In genomic region chr14:52455291-52456088, GRCh38 we compare ENCODE assay signal across 17 cellular contexts.
A peak's percentile ranks its signal among the peaks of the same experiment; 100 is the strongest.
DNase-seq lines count a peak whose midpoint lies in the region; FAIRE-seq and TF ChIP-seq lines count a peak whose summit lies in the region.
"Had no signal": no experiment of that assay in that cellular context is flagged by ENCODE, and none has a peak within 500 bp of the region (broad histone marks: within the 10 kb centered on the region; RNA-seq: fewer than 3 reads in every experiment).

No MANE protein-coding gene starts in this region.

- no peak overlapping the region for H3K27ac Mint-ChIP-seq in CD8-positive, alpha-beta memory T cell
- H3K27ac Mint-ChIP-seq: memory B cell had no signal

- H3K27ac ChIP-seq in CD8-positive, alpha-beta memory T cell (ENCODE audit: low read depth, low read length), result no peak overlapping the region
- H3K27ac ChIP-seq in vagina, result no peak overlapping the region
- H3K27ac ChIP-seq: adrenal gland, BLaER1, parathyroid adenoma had no signal

- peaks cover 1 to 6% (median 5%) of the 10 kb centered on the region in 3 donors for H3K4me1 Mint-ChIP-seq in CD8-positive, alpha-beta memory T cell
- H3K4me1 Mint-ChIP-seq: memory B cell had no signal

- no peak for FAIRE-seq in bronchial epithelial cell (lab: Jason Lieb, UNC)
- FAIRE-seq: HepG2 had no signal

- DNase-seq in AG04449 (ENCODE audit: low read depth, low spot score) (peak; percentile 47), HS-27A (ENCODE audit: low read depth) (peak; percentile 57), bronchial epithelial cell (ENCODE audit: low read depth) (peak; percentile 60), kidney glomerular epithelial cell (lab: John Stamatoyannopoulos, UW) (peak; percentile 15), OCI-M1 (lab: John Stamatoyannopoulos, UW) (no peak), vagina (ENCODE audit: extremely low spot score in 2 of 2) (no peak)
- no peak for DNase-seq in CD8-positive, alpha-beta memory T cell
- DNase-seq in activated naive CD4-positive, alpha-beta T cell treated with Interleukin-2 at 50 U/mL for 16 hours, result no peak
- DNase-seq: adrenal gland; effector CD4-positive, alpha-beta T cell; hypothalamus; NCI-H510A; RPMI8226 had no signal

- peaks cover 0 to 7% (median 5%) of the 10 kb centered on the region in 5 donors for H3K9me3 Mint-ChIP-seq in CD8-positive, alpha-beta memory T cell
- H3K9me3 Mint-ChIP-seq: memory B cell had no signal

- H3K4me3 ChIP-seq in AG04449 (ENCODE audit: low read depth, low read length) (no peak overlapping the region), bronchial epithelial cell (ENCODE audit: low read depth, low read length) (no peak overlapping the region), vagina (no peak overlapping the region)
- H3K4me3 ChIP-seq in CD8-positive, alpha-beta memory T cell (ENCODE audit: low read length), result no peak overlapping the region
- H3K4me3 ChIP-seq: adrenal gland, BLaER1 had no signal

- CTCF ChIA-PET in AG04449 (lab: Yijun Ruan, JAX), result interaction anchor here (0.8 to 1.8 kb wide), 3 partner anchors 8 to 29 kb away, joined by 3 to 6 read pairs (median 3); no protein-coding TSS in a partner anchor
- CTCF ChIA-PET in CD8-positive, alpha-beta memory T cell (lab: Charles Lee), result no interaction called here

- POLR2A ChIA-PET in AG04449 (lab: Yijun Ruan, JAX), result no interaction called here
- POLR2A ChIA-PET in CD8-positive, alpha-beta memory T cell (lab: Charles Lee), result no interaction called here

- TF ChIP-seq CTCF in AG04449 (IDR thresholded peaks at IDR 0.05; ENCODE audit: insufficient read depth, low read length, missing control alignments), result no peak
- no peak for TF ChIP-seq CTCF in bronchial epithelial cell (IDR thresholded peaks at IDR 0.05; ENCODE audit: insufficient read depth, low read length, severe bottlenecking)
- no peak for TF ChIP-seq CTCF in vagina (IDR thresholded peaks at IDR 0.05)

- no peaks in the 10 kb centered on the region for H3K27me3 ChIP-seq in bronchial epithelial cell (ENCODE audit: control insufficient read depth, insufficient read depth, low read length)
- no peaks in the 10 kb centered on the region for H3K27me3 ChIP-seq in CD8-positive, alpha-beta memory T cell (ENCODE audit: insufficient read depth, low read length, poor library complexity, severe bottlenecking)
- H3K27me3 ChIP-seq in vagina, result no peaks in the 10 kb centered on the region
- H3K27me3 ChIP-seq: adrenal gland, BLaER1 had no signal

- H3K36me3 ChIP-seq in bronchial epithelial cell (ENCODE audit: control insufficient read depth, insufficient read depth, low read length) (no peaks in the 10 kb centered on the region), vagina (peaks cover 0 to 16% of the 10 kb centered on the region in 2 donors)
- H3K36me3 ChIP-seq in CD8-positive, alpha-beta memory T cell (ENCODE audit: insufficient read depth, low read length), result no peaks in the 10 kb centered on the region
- H3K36me3 ChIP-seq: adrenal gland had no signal

- no peaks in the 10 kb centered on the region for H3K4me1 ChIP-seq in CD8-positive, alpha-beta memory T cell (ENCODE audit: insufficient read depth, low read length)
- H3K4me1 ChIP-seq in vagina, result no peaks in the 10 kb centered on the region
- H3K4me1 ChIP-seq: adrenal gland, BLaER1, parathyroid adenoma had no signal

- no peaks in the 10 kb centered on the region for H3K9me3 ChIP-seq in CD8-positive, alpha-beta memory T cell (ENCODE audit: low read length)
- no peaks in the 10 kb centered on the region for H3K9me3 ChIP-seq in vagina
- H3K9me3 ChIP-seq: adrenal gland had no signal

- H3K36me3 Mint-ChIP-seq in CD8-positive, alpha-beta memory T cell, result peaks cover 21 to 50% (median 46%) of the 10 kb centered on the region in 3 donors

- no peak for TF ChIP-seq POLR2A in vagina (IDR thresholded peaks at IDR 0.05)

- no peak overlapping the region for H3K4me3 Mint-ChIP-seq in CD8-positive, alpha-beta memory T cell
- H3K4me3 Mint-ChIP-seq: memory B cell had no signal

- peaks cover 0 to 1% of the 10 kb centered on the region in 2 donors for H3K27me3 Mint-ChIP-seq in CD8-positive, alpha-beta memory T cell
- H3K27me3 Mint-ChIP-seq: memory B cell had no signal

- intact Hi-C loops in vagina (cut with DNase I), result no loop called here

Comparison
In these comparisons a context has a peak if more than half of its experiments do, and no peak if none do; other contexts are left out.
1. DNase-seq: peak in AG04449 (single experiment), HS-27A (single experiment), bronchial epithelial cell (single experiment) and kidney glomerular epithelial cell (single experiment); none in OCI-M1 (single experiment), CD8-positive, alpha-beta memory T cell (0 of 5), activated naive CD4-positive, alpha-beta T cell treated with Interleukin-2 at 50 U/mL for 16 hours (single experiment) and vagina (0 of 2).